18 cellular contexts compared by ENCODE assay signal in the genomic region with DNA sequence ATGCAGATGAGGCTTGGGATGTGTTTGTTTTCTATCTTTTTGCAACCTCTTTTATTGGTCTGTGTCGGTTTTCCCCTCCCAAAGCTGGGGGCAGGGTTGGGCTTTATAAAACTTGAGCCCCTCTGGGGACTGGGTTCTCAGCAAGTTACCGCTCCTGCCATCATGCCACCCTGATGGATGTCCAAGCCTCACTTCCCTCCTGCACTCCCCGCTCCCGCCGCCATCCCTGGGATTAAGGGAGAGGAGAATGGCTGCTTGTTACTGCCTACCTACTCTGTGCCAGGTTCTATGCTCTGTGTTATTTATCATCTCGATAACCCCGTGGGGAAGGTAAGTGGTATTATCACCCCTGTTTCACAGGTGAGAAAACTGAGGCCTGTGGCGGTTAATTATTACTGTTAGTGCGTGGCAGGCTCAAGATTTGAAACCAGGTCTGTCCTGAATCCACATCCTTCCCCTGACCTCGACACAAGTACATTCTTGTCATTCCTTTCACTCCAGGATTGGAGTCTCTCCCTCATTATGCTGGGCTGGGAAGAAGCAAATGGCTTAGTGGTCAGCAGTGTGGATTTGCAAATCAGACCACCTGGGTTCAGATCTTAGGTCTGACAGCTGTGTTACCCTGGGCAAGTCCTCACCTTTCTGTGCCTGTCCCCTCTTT. TPM values are rescaled to one million over a fixed set of nuclear protein-coding genes. Genes with fewer than 3 reads are reported as not detected.
DNase-seq lines count a peak whose midpoint lies in the region; ATAC-seq and TF ChIP-seq lines count a peak whose summit lies in the region.
"Had no signal": no experiment of that assay in that cellular context is flagged by ENCODE, and none has a peak within 500 bp of the region (broad histone marks: within the 10 kb centered on the region; RNA-seq: fewer than 3 reads in every experiment).

No MANE protein-coding gene starts in this region.

- H3K56ac ChIP-seq in mesendoderm (ENCODE audit: low read length), result peak overlapping the region; percentile 64

- intact Hi-C loops in left ventricle myocardium inferior (cut with micrococcal nuclease) (loop anchor here (10.0 kb wide), 1 partner anchor 187 kb away; no protein-coding TSS in a partner anchor), left cardiac atrium (cut with DNase I) (loop anchor here (10.0 kb wide), 3 partner anchors 187 to 447 kb away; no protein-coding TSS in a partner anchor), breast epithelium (cut with DNase I; ENCODE audit: low total_unique reads) (no loop called here)

- TF ChIP-seq CTCF in left ventricle myocardium inferior (IDR thresholded peaks at IDR 0.05; ENCODE audit: borderline replicate concordance), result no peak
- TF ChIP-seq CTCF in breast epithelium (IDR thresholded peaks at IDR 0.05), result no peak
- TF ChIP-seq CTCF in type B pancreatic cell (conservative IDR thresholded peaks at IDR 0.05), result no peak

- peaks cover 47% of the 10 kb centered on the region for H3K36me3 ChIP-seq in left ventricle myocardium inferior
- peaks cover 11% of the 10 kb centered on the region for H3K36me3 ChIP-seq in breast epithelium
- H3K36me3 ChIP-seq in mesendoderm (ENCODE audit: control insufficient read depth, insufficient read depth, low read length), result peaks cover 18% of the 10 kb centered on the region

- no peak overlapping the region for H3K4me2 ChIP-seq in mesendoderm (ENCODE audit: low read length)

- H2AK5ac ChIP-seq in mesendoderm (ENCODE audit: low read length), result no peak overlapping the region

- no peak overlapping the region for H2BK5ac ChIP-seq in mesendoderm (ENCODE audit: low read length)

- H3K79me1 ChIP-seq in mesendoderm (ENCODE audit: low read length), result peaks cover 3% of the 10 kb centered on the region

- H3K79me2 ChIP-seq in mesendoderm (ENCODE audit: control insufficient read depth, insufficient read depth, low read length), result peaks cover 43% of the 10 kb centered on the region

- ATAC-seq in left cardiac atrium (no peak), GM21529 (IDR thresholded peaks at IDR 0.05; ENCODE audit: unreplicated experiment) (no peak), GM21619 (IDR thresholded peaks at IDR 0.05; ENCODE audit: unreplicated experiment) (no peak)
- ATAC-seq: activated CD8-positive, alpha-beta T cell treated with anti-CD3 and anti-CD28 coated beads for 36 hours; heart left ventricle had no signal

- H3K23ac ChIP-seq in mesendoderm (ENCODE audit: low read length), result no peak overlapping the region

- peaks cover 55% of the 10 kb centered on the region for H3K36me3 Mint-ChIP-seq in type B pancreatic cell
- H3K36me3 Mint-ChIP-seq: activated naive CD4-positive, alpha-beta T cell treated with anti-CD3 and anti-CD28 coated beads, Interleukin-2, amount 50 U/mL, for 24 hours had no signal

- H3K4me3 ChIP-seq in left ventricle myocardium inferior (peak overlapping the region; percentile 82), breast epithelium (peak overlapping the region in 1 of 3 donors; percentile 5), mesendoderm (ENCODE audit: low read length) (no peak overlapping the region)

- H3K27me3 ChIP-seq in left ventricle myocardium inferior (ENCODE audit: low read depth) (no peaks in the 10 kb centered on the region), breast epithelium (no peaks in the 10 kb centered on the region), mesendoderm (ENCODE audit: insufficient read depth, low read length, poor library complexity) (no peaks in the 10 kb centered on the region)
- H3K27me3 ChIP-seq: heart left ventricle had no signal

- no peak overlapping the region for H3K4ac ChIP-seq in mesendoderm (ENCODE audit: low read depth, low read length)

- no peak overlapping the region for H2BK120ac ChIP-seq in mesendoderm (ENCODE audit: low read depth, low read length)

- H3K4me1 Mint-ChIP-seq in type B pancreatic cell (ENCODE audit: unreplicated experiment), result peaks cover 52% of the 10 kb centered on the region

- H3K4me1 ChIP-seq in left ventricle myocardium inferior (peaks cover 49% of the 10 kb centered on the region), breast epithelium (peaks cover 0 to 20% of the 10 kb centered on the region in 2 donors), mesendoderm (ENCODE audit: control insufficient read depth, low read depth, low read length) (peaks cover 10% of the 10 kb centered on the region)

- H3K9me3 Mint-ChIP-seq in type B pancreatic cell, result no peaks in the 10 kb centered on the region
- H3K9me3 Mint-ChIP-seq: activated CD8-positive, alpha-beta T cell treated with anti-CD3 and anti-CD28 coated beads for 36 hours; activated naive CD4-positive, alpha-beta T cell treated with anti-CD3 and anti-CD28 coated beads, Interleukin-2, amount 50 U/mL, for 24 hours; T-helper 1 cell treated with Interleukin-12 subunit alpha and Interleukin-12 subunit beta and Interleukin-4 antibody, amounts not matched to agents 30 μg/mL and 1 μg/mL, for 36 hours had no signal

- no CpG with 5 or more reads among the region's 10 CpGs for WGBS in mesendoderm (ENCODE audit: extremely low coverage, insufficient coverage, low lambda C conversion rate)

- peak overlapping the region; percentile 100 for H3K4me3 Mint-ChIP-seq in type B pancreatic cell
- H3K4me3 Mint-ChIP-seq: activated CD8-positive, alpha-beta T cell treated with anti-CD3 and anti-CD28 coated beads for 36 hours; T-helper 1 cell treated with Interleukin-12 subunit alpha and Interleukin-12 subunit beta and Interleukin-4 antibody, amounts not matched to agents 30 μg/mL and 1 μg/mL, for 36 hours had no signal

- no peak overlapping the region for H4K8ac ChIP-seq in mesendoderm (ENCODE audit: low read depth, low read length)

- H3K9me3 ChIP-seq in left ventricle myocardium inferior (replicated peaks) (no peaks in the 10 kb centered on the region), breast epithelium (no peaks in the 10 kb centered on the region)
- H3K9me3 ChIP-seq: heart left ventricle had no signal

- H3K27ac ChIP-seq in left ventricle myocardium inferior (replicated peaks), result peak overlapping the region; percentile 30
- peak overlapping the region; percentile 33 to 46 for H3K27ac ChIP-seq in breast epithelium
- H3K27ac ChIP-seq in mesendoderm (ENCODE audit: low read depth, low read length), result peak overlapping the region; percentile 37

- no peak overlapping the region for H4K5ac ChIP-seq in mesendoderm (ENCODE audit: low read length)

- no peak for DNase-seq in left ventricle myocardium inferior
- DNase-seq in left cardiac atrium, result no peak
- DNase-seq in breast epithelium (ENCODE audit: low spot score in 2 of 2), result no peak
- DNase-seq in mesendoderm, result peak; percentile 97
- DNase-seq in type B pancreatic cell (ENCODE audit: extremely low spot score, unreplicated experiment), result no peak
- DNase-seq in amygdala (lab: John Stamatoyannopoulos, UW), result no peak
- DNase-seq: activated CD8-positive, alpha-beta T cell treated with anti-CD3 and anti-CD28 coated beads for 36 hours; DMS53; effector CD8-positive, alpha-beta T cell; heart left ventricle; Karpas-422; midbrain; NCI-H2081 treated with DMSO at 0.1 percent for 48 hours; OCI-M1 had no signal

- H3K9ac ChIP-seq in mesendoderm (ENCODE audit: low read length), result no peak overlapping the region

- H3K27ac Mint-ChIP-seq in type B pancreatic cell, result peak overlapping the region; percentile 99
- H3K27ac Mint-ChIP-seq: T-helper 1 cell treated with Interleukin-12 subunit alpha and Interleukin-12 subunit beta and Interleukin-4 antibody, amounts not matched to agents 30 μg/mL and 1 μg/mL, for 36 hours had no signal

- TF ChIP-seq POLR2A in breast epithelium (IDR thresholded peaks at IDR 0.05), result no peak

- no peak overlapping the region for H3K18ac ChIP-seq in mesendoderm (ENCODE audit: low read length)

- no peak overlapping the region for H2BK15ac ChIP-seq in mesendoderm (replicated peaks; ENCODE audit: low read depth)

- H3K27me3 Mint-ChIP-seq in type B pancreatic cell, result no peaks in the 10 kb centered on the region
- H3K27me3 Mint-ChIP-seq: activated CD8-positive, alpha-beta T cell treated with anti-CD3 and anti-CD28 coated beads for 36 hours; activated naive CD4-positive, alpha-beta T cell treated with anti-CD3 and anti-CD28 coated beads, Interleukin-2, amount 50 U/mL, for 24 hours had no signal

RNA-seq across cellular contexts. Expression of a gene that starts 4.5 kb away (rescaled TPM):
- total RNA-seq in left ventricle myocardium inferior (99.8 TPM), left cardiac atrium (100 to 1,000 TPM; 101 to 132 TPM), breast epithelium (100 to 1,000 TPM; 109 to 149 (median 141) TPM), type B pancreatic cell (ENCODE audit: low replicate concordance) (314 and 384 TPM in 2 replicates)
- 144 TPM for polyA plus RNA-seq in mesendoderm (2013, experiment 1 of 2)
- polyA plus RNA-seq in mesendoderm (2013, experiment 2 of 2), result 143 TPM

RNA-seq across cellular contexts. Expression of a gene that starts 20.3 kb away (rescaled TPM):
- total RNA-seq in left ventricle myocardium inferior, result 120 TPM
- 100 to 1,000 TPM; 109 to 132 TPM for total RNA-seq in left cardiac atrium
- total RNA-seq in breast epithelium, result 10 to 100 TPM; 65.9 to 80.2 (median 73.1) TPM
- 69.4 TPM for polyA plus RNA-seq in mesendoderm (2013, experiment 1 of 2)
- 72.7 TPM for polyA plus RNA-seq in mesendoderm (2013, experiment 2 of 2)
- 206 and 234 TPM in 2 replicates for total RNA-seq in type B pancreatic cell (ENCODE audit: low replicate concordance)

RNA-seq across cellular contexts. Expression of a gene that starts 34.7 kb away (rescaled TPM):
- total RNA-seq in left ventricle myocardium inferior, result 42.2 TPM
- total RNA-seq in left cardiac atrium, result 10 to 100 TPM; 42.0 to 60.8 TPM
- 10 to 100 TPM; 21.3 to 42.0 (median 29.4) TPM for total RNA-seq in breast epithelium
- polyA plus RNA-seq in mesendoderm (2013, experiment 1 of 2), result 40.0 TPM
- 39.8 TPM for polyA plus RNA-seq in mesendoderm (2013, experiment 2 of 2)
- 84.2 and 189 TPM in 2 replicates for total RNA-seq in type B pancreatic cell (ENCODE audit: low replicate concordance)

RNA-seq across cellular contexts. Expression of a gene that starts 53.1 kb away (rescaled TPM):
- total RNA-seq in left ventricle myocardium inferior, result 27.8 TPM
- total RNA-seq in left cardiac atrium, result 10 to 100 TPM; 22.1 to 23.9 TPM
- 10 to 100 TPM; 28.2 to 33.1 (median 31.0) TPM for total RNA-seq in breast epithelium
- 49.5 TPM for polyA plus RNA-seq in mesendoderm (2013, experiment 1 of 2)
- 49.6 TPM for polyA plus RNA-seq in mesendoderm (2013, experiment 2 of 2)
- 46.7 and 61.9 TPM in 2 replicates for total RNA-seq in type B pancreatic cell (ENCODE audit: low replicate concordance)

RNA-seq across cellular contexts. Expression of a gene that starts 53.7 kb away (rescaled TPM):
- total RNA-seq in left ventricle myocardium inferior, result 171 TPM
- total RNA-seq in left cardiac atrium, result 100 to 1,000 TPM; 137 to 138 TPM
- total RNA-seq in breast epithelium, result 10 to 100 TPM; 49.3 to 61.0 (median 54.4) TPM
- polyA plus RNA-seq in mesendoderm (2013, experiment 1 of 2), result 100 TPM
- polyA plus RNA-seq in mesendoderm (2013, experiment 2 of 2), result 101 TPM
- 95.5 and 103 TPM in 2 replicates for total RNA-seq in type B pancreatic cell (ENCODE audit: low replicate concordance)
